1 cellular context compared by ENCODE assay signal in genomic region chr19:1223018-1223855, GRCh38.
A peak's percentile ranks its signal among the peaks of the same experiment; 100 is the strongest.
TF ChIP-seq lines count a peak whose summit lies in the region.

No MANE protein-coding gene starts in this region.

TF ChIP-seq in GM12878, 131 proteins besides CTCF, POLR2A, EP300 and RAD21:
- TF ChIP-seq TCF12 (IDR thresholded peaks at IDR 0.05; ENCODE audit: low read depth, low read length) (0 out of 2 replicates have a peak, but pooled peaks have one; percentile 13), ESRRA (IDR thresholded peaks at IDR 0.05; ENCODE audit: low read length) (no peak), RAD51 (IDR thresholded peaks at IDR 0.05) (no peak), MEF2B (IDR thresholded peaks at IDR 0.05; ENCODE audit: partially characterized antibody, poor library complexity, severe bottlenecking) (peak; percentile 58)
TF ChIP-seq in GM12878: peak in this region for 2.
